13 cellular contexts compared by ENCODE assay signal in genomic region chr9:131651160-131651559, GRCh38.
DNase-seq lines count a peak whose midpoint lies in the region; ATAC-seq and TF ChIP-seq lines count a peak whose summit lies in the region.
"Had no signal": no experiment of that assay in that cellular context is flagged by ENCODE, and none has a peak within 500 bp of the region (broad histone marks: within the 10 kb centered on the region; RNA-seq: fewer than 3 reads in every experiment).

No MANE protein-coding gene starts in this region.

- TF ChIP-seq POLR2A in vagina (IDR thresholded peaks at IDR 0.05), result no peak

- peak; percentile 29 for DNase-seq in stimulated activated naive CD4-positive, alpha-beta T cell treated with Interleukin-2 at 50 U/mL for 16 hours (lab: John Stamatoyannopoulos, UW)
- DNase-seq in stimulated activated naive CD4-positive, alpha-beta T cell (lab: John Stamatoyannopoulos, UW), result no peak
- DNase-seq in lower lobe of right lung (no peak), vagina (ENCODE audit: extremely low spot score in 2 of 2) (no peak), hypothalamus (lab: John Stamatoyannopoulos, UW) (no peak), MG63 (no peak)
- DNase-seq: NCI-H187 treated with DMSO at 0.1 percent for 48 hours, NCI-H526 treated with DMSO at 0.1 percent for 48 hours had no signal

- H3K27ac ChIP-seq in lower lobe of right lung, result peak overlapping the region; percentile 53
- H3K27ac ChIP-seq in vagina, result peak overlapping the region; percentile 50
- H3K27ac ChIP-seq: C4-2B had no signal

- H3K4me1 ChIP-seq in lower lobe of right lung, result peaks cover 52% of the 10 kb centered on the region
- H3K4me1 ChIP-seq in vagina, result peaks cover 29% of the 10 kb centered on the region
- H3K4me1 ChIP-seq: HAP-1 had no signal

- intact Hi-C loops in lower lobe of right lung (cut with DNase I), result loop anchor here (10.0 kb wide), 1 partner anchor 84 kb away; no protein-coding TSS in a partner anchor
- intact Hi-C loops in vagina (cut with DNase I), result no loop called here

- no peaks in the 10 kb centered on the region for H3K9me3 ChIP-seq in lower lobe of right lung
- no peaks in the 10 kb centered on the region for H3K9me3 ChIP-seq in vagina
- H3K9me3 ChIP-seq in MG63, result no peaks in the 10 kb centered on the region
- H3K9me3 ChIP-seq: HAP-1 had no signal

- TF ChIP-seq CTCF in lower lobe of right lung (IDR thresholded peaks at IDR 0.05) (no peak), vagina (IDR thresholded peaks at IDR 0.05) (no peak)

- H3K27me3 Mint-ChIP-seq in activated T-helper 17 cell treated with anti-CD3 and anti-CD28 coated beads, Interleukin-2, amount 50 U/mL, for 72 hours, result no peaks in the 10 kb centered on the region

- peak overlapping the region; percentile 93 for H3K27ac Mint-ChIP-seq in activated T-helper 17 cell treated with anti-CD3 and anti-CD28 coated beads, Interleukin-2, amount 50 U/mL, for 72 hours

- peak; percentile 85 for ATAC-seq in activated T-helper 17 cell treated with anti-CD3 and anti-CD28 coated beads, Interleukin-2, amount 50 U/mL, for 72 hours (replicated peaks)
- ATAC-seq in lower lobe of right lung, result no peak
- ATAC-seq in HG03139 (IDR thresholded peaks at IDR 0.05; ENCODE audit: unreplicated experiment), result no peak

- H3K4me3 ChIP-seq in lower lobe of right lung (no peak overlapping the region), vagina (no peak overlapping the region), MG63 (no peak overlapping the region)
- H3K4me3 ChIP-seq: dorsolateral prefrontal cortex, HAP-1 had no signal

- peaks cover 66% of the 10 kb centered on the region for H3K36me3 Mint-ChIP-seq in activated T-helper 17 cell treated with anti-CD3 and anti-CD28 coated beads, Interleukin-2, amount 50 U/mL, for 72 hours (ENCODE audit: low read depth)

- peaks cover 59% of the 10 kb centered on the region for H3K4me1 Mint-ChIP-seq in activated T-helper 17 cell treated with anti-CD3 and anti-CD28 coated beads, Interleukin-2, amount 50 U/mL, for 72 hours

- H3K36me3 ChIP-seq in lower lobe of right lung, result peaks cover 32% of the 10 kb centered on the region
- H3K36me3 ChIP-seq in vagina, result peaks cover 0 to 6% of the 10 kb centered on the region in 2 donors
- no peaks in the 10 kb centered on the region; the same call in none of the 2 replicates for H3K36me3 ChIP-seq in MG63
- H3K36me3 ChIP-seq: HAP-1 had no signal

- peak overlapping the region; percentile 50 for H3K4me3 Mint-ChIP-seq in activated T-helper 17 cell treated with anti-CD3 and anti-CD28 coated beads, Interleukin-2, amount 50 U/mL, for 72 hours

- no peaks in the 10 kb centered on the region for H3K9me3 Mint-ChIP-seq in activated T-helper 17 cell treated with anti-CD3 and anti-CD28 coated beads, Interleukin-2, amount 50 U/mL, for 72 hours

- H3K27me3 ChIP-seq in lower lobe of right lung (ENCODE audit: low read depth) (no peaks in the 10 kb centered on the region), vagina (no peaks in the 10 kb centered on the region), MG63 (no peaks in the 10 kb centered on the region)
- H3K27me3 ChIP-seq: dorsolateral prefrontal cortex had no signal
